In the genomic region with DNA sequence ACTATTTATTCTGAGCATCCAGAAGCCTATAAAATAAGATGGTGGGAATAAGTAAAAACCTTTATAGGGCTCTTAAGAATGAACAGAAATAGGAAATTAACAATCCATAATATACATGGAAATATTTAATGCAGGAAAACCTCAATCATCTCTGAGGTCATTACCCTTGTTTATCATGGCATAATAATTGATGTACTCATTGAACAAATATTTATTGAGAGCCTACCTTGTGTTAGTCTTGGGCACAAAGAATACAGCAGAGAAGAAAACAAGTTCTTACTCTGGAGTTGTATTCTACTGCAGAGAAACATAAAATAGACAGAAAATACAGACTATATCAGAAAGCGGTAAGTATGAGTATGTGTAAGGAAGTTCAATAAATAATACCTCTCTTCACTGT, we compare ENCODE assay signal across 29 cellular contexts.
"Had no signal": no experiment of that assay in that cellular context is flagged by ENCODE, and none has a peak within 500 bp of the region (broad histone marks: within the 10 kb centered on the region; RNA-seq: fewer than 3 reads in every experiment).

No MANE protein-coding gene starts in this region.

- H3K27me3 ChIP-seq: colonic mucosa, dorsolateral prefrontal cortex, esophagus muscularis mucosa, esophagus squamous epithelium, foreskin keratinocyte, gastrocnemius medialis, gastroesophageal sphincter, heart left ventricle, heart right ventricle, hepatocyte had no signal

- H3K4me2 ChIP-seq: hepatocyte had no signal

- H2AFZ ChIP-seq: hepatocyte had no signal

- H3K4me1 ChIP-seq: colonic mucosa, esophagus muscularis mucosa, esophagus squamous epithelium, foreskin keratinocyte, gastrocnemius medialis, gastroesophageal sphincter had no signal

- ATAC-seq: effector memory CD8-positive, alpha-beta T cell; esophagus mucosa; foreskin keratinocyte; gastrocnemius medialis; gastroesophageal sphincter; heart left ventricle; heart right ventricle had no signal

- H3K79me2 ChIP-seq: hepatocyte had no signal

- H3K4me3 ChIP-seq: colonic mucosa, coronary artery, dorsolateral prefrontal cortex, esophagus muscularis mucosa, esophagus squamous epithelium, gastrocnemius medialis, gastroesophageal sphincter, heart left ventricle, heart right ventricle, hepatocyte had no signal

- DNase-seq: colonic mucosa; cortex of kidney; dermis blood vessel endothelial cell; dorsolateral prefrontal cortex; effector CD4-positive, alpha-beta T cell; effector CD8-positive, alpha-beta T cell; effector memory CD4-positive, alpha-beta T cell; effector memory CD8-positive, alpha-beta T cell; endodermal cell; erythroblast; esophagus squamous epithelium; foreskin fibroblast; foreskin keratinocyte; foreskin melanocyte; gastrocnemius medialis; glutamatergic neuron; head of caudate nucleus; heart left ventricle; heart right ventricle; hippocampal formation had no signal

- FAIRE-seq: endometrium, endothelial cell of umbilical vein, frontal cortex had no signal

- H3K36me3 ChIP-seq: colonic mucosa, esophagus muscularis mucosa, esophagus squamous epithelium, gastrocnemius medialis, gastroesophageal sphincter, heart left ventricle, heart right ventricle had no signal

- H3K27ac ChIP-seq: colonic mucosa, coronary artery, dorsolateral prefrontal cortex, epithelial cell of prostate, esophagus muscularis mucosa, esophagus squamous epithelium, foreskin keratinocyte, gastrocnemius medialis, gastroesophageal sphincter, heart left ventricle, heart right ventricle, hepatocyte had no signal

- H3K9me3 ChIP-seq: colonic mucosa, esophagus squamous epithelium, gastrocnemius medialis, gastroesophageal sphincter, heart left ventricle, heart right ventricle had no signal
